In genomic region chr12:121860699-121861098, GRCh38 we compare ENCODE assay signal across 7 cellular contexts. TPM values are rescaled to one million over a fixed set of nuclear protein-coding genes. Genes with fewer than 3 reads are reported as not detected.
"Had no signal": no experiment of that assay in that cellular context is flagged by ENCODE, and none has a peak within 500 bp of the region (broad histone marks: within the 10 kb centered on the region; RNA-seq: fewer than 3 reads in every experiment).

No MANE protein-coding gene starts in this region.

RNA-seq across cellular contexts. Expression of gene HPD, which starts 2.0 kb away (rescaled TPM):
- total RNA-seq: activated B cell treated with CpG ODN at 0.5 μM for 24 hours; activated CD8-positive, alpha-beta T cell treated with anti-CD3 and anti-CD28 coated beads for 36 hours; activated T-helper 17 cell treated with anti-CD3 and anti-CD28 coated beads, Interleukin-2, amount 50 U/mL, for 72 hours; cardiac muscle cell; dermis microvascular lymphatic vessel endothelial cell; frontal cortex; T-helper 1 cell treated with Interleukin-12 subunit alpha and Interleukin-12 subunit beta and Interleukin-4 antibody, amounts not matched to agents 30 ng/mL and 1 ng/mL, for 36 hours had no signal
- polyA plus RNA-seq: cardiac muscle cell had no signal
